ENCODE assay signal across 15 cellular contexts in the genomic region with DNA sequence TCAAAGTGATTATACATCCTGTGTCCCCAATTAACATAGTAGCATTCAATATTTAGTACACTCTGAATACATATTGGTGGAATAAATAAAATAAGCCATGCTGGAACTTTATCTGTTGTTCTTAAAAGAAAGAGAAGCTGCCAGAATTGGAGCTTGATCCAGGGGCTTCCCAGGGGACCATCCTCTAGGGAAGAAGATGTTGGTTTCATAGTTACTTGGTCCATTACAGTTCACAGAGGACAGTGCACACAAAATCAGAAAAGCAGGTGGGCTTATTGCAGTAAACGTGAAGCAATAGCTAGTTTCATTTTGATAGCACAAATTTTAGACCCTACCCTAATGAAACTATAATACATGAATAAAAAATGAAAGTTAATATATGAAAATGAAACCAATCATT.
A peak's percentile ranks its signal among the peaks of the same experiment; 100 is the strongest.
DNase-seq lines count a peak whose midpoint lies in the region; ATAC-seq and TF ChIP-seq lines count a peak whose summit lies in the region.
"Had no signal": no experiment of that assay in that cellular context is flagged by ENCODE, and none has a peak within 500 bp of the region (broad histone marks: within the 10 kb centered on the region; RNA-seq: fewer than 3 reads in every experiment).

No MANE protein-coding gene starts in this region.

- no peak for TF ChIP-seq POLR2A in vagina (IDR thresholded peaks at IDR 0.05)

- WGBS in right cardiac atrium = 35% methylated on average over 1 of the region's 1 CpG

- H3K4me1 Mint-ChIP-seq in natural killer cell treated with Interleukin-12 subunit alpha and Interleukin-12 subunit beta and Interleukin-15 and Interleukin-18, amount 100 ng/mL, for 72 hours (ENCODE audit: low read depth in 2 of 2) = peaks cover 21 to 63% of the 10 kb centered on the region in 2 donors
- peaks cover 0 to 5% of the 10 kb centered on the region in 2 donors for H3K4me1 Mint-ChIP-seq in natural killer cell
- peaks cover 57 to 77% (median 68%) of the 10 kb centered on the region in 3 donors for H3K4me1 Mint-ChIP-seq in naive B cell

- H3K36me3 ChIP-seq in SU-DHL-6 (ENCODE audit: low read length) = no peaks in the 10 kb centered on the region
- no peaks in the 10 kb centered on the region for H3K36me3 ChIP-seq in vagina
- H3K36me3 ChIP-seq: thyroid gland had no signal

- H4K20me1 ChIP-seq in SU-DHL-6 (ENCODE audit: low read depth, low read length) = no peaks in the 10 kb centered on the region

- H2AFZ ChIP-seq in SU-DHL-6 (ENCODE audit: low read depth, low read length, severe bottlenecking) = no peak overlapping the region

- H3K4me3 ChIP-seq in SU-DHL-6 (ENCODE audit: insufficient read depth, low read length, poor library complexity, severe bottlenecking) = peak overlapping the region; percentile 13
- H3K4me3 ChIP-seq in vagina = no peak overlapping the region
- H3K4me3 ChIP-seq in right cardiac atrium (ENCODE audit: low read length) = no peak overlapping the region
- H3K4me3 ChIP-seq: thyroid gland had no signal

- H3K4me3 Mint-ChIP-seq in natural killer cell treated with Interleukin-12 subunit alpha and Interleukin-12 subunit beta and Interleukin-15 and Interleukin-18, amount 100 ng/mL, for 72 hours = peak overlapping the region; percentile 3
- H3K4me3 Mint-ChIP-seq in natural killer cell (no peak overlapping the region), naive B cell (peak overlapping the region in 4 of 8 donors; percentile 12 to 59 (median 36))
- H3K4me3 Mint-ChIP-seq: activated CD4-positive, alpha-beta memory T cell treated with anti-CD3 and anti-CD28 coated beads for 36 hours had no signal

- H3K27me3 ChIP-seq in SU-DHL-6 (ENCODE audit: low read length) (no peaks in the 10 kb centered on the region), vagina (no peaks in the 10 kb centered on the region), right cardiac atrium (ENCODE audit: control insufficient read depth, insufficient read depth) (no peaks in the 10 kb centered on the region)
- H3K27me3 ChIP-seq: thyroid gland had no signal

- no peaks in the 10 kb centered on the region for H3K27me3 Mint-ChIP-seq in natural killer cell treated with Interleukin-12 subunit alpha and Interleukin-12 subunit beta and Interleukin-15 and Interleukin-18, amount 100 ng/mL, for 72 hours
- peaks cover 0 to 2% of the 10 kb centered on the region in 2 donors for H3K27me3 Mint-ChIP-seq in natural killer cell (ENCODE audit: low read depth in 2 of 2)
- no peaks in the 10 kb centered on the region for H3K27me3 Mint-ChIP-seq in naive B cell
- H3K27me3 Mint-ChIP-seq: activated CD4-positive, alpha-beta memory T cell treated with anti-CD3 and anti-CD28 coated beads for 36 hours had no signal

- TF ChIP-seq CTCF in natural killer cell (IDR thresholded peaks at IDR 0.05) (no peak), SU-DHL-6 (IDR thresholded peaks at IDR 0.05; ENCODE audit: insufficient read depth, low read length, poor library complexity, severe bottlenecking) (no peak), vagina (IDR thresholded peaks at IDR 0.05) (no peak)

- no peaks in the 10 kb centered on the region for H3K9me3 Mint-ChIP-seq in natural killer cell treated with Interleukin-12 subunit alpha and Interleukin-12 subunit beta and Interleukin-15 and Interleukin-18, amount 100 ng/mL, for 72 hours
- H3K9me3 Mint-ChIP-seq in natural killer cell (peaks cover 0 to 7% of the 10 kb centered on the region in 2 donors), naive B cell (no peaks in the 10 kb centered on the region)
- H3K9me3 Mint-ChIP-seq: activated CD4-positive, alpha-beta memory T cell treated with anti-CD3 and anti-CD28 coated beads for 36 hours had no signal

- no peak for DNase-seq in natural killer cell treated with Interleukin-12 subunit alpha and Interleukin-12 subunit beta and Interleukin-15 and Interleukin-18, amount 100 ng/mL, for 72 hours (ENCODE audit: low spot score)
- DNase-seq in natural killer cell = no peak
- DNase-seq in naive B cell = no peak
- DNase-seq in vagina (ENCODE audit: extremely low spot score in 2 of 2) = no peak
- no peak for DNase-seq in NCI-H1417 treated with DMSO at 0.1 percent for 48 hours (lab: John Stamatoyannopoulos, UW)
- no peak for DNase-seq in KG1 (lab: John Stamatoyannopoulos, UW)
- DNase-seq in right cardiac atrium = no peak
- DNase-seq: activated CD4-positive, alpha-beta memory T cell treated with anti-CD3 and anti-CD28 coated beads for 36 hours; aorta; cortex of kidney; erythroblast; head of caudate nucleus; kidney glomerular epithelial cell had no signal

- H3K9me3 ChIP-seq in SU-DHL-6 (ENCODE audit: insufficient read depth, low read length) = no peaks in the 10 kb centered on the region
- H3K9me3 ChIP-seq in vagina = no peaks in the 10 kb centered on the region
- no peaks in the 10 kb centered on the region for H3K9me3 ChIP-seq in right cardiac atrium (ENCODE audit: control insufficient read depth, low read length)
- H3K9me3 ChIP-seq: thyroid gland had no signal

- H3K27ac Mint-ChIP-seq in natural killer cell treated with Interleukin-12 subunit alpha and Interleukin-12 subunit beta and Interleukin-15 and Interleukin-18, amount 100 ng/mL, for 72 hours = no peak overlapping the region
- H3K27ac Mint-ChIP-seq in natural killer cell (no peak overlapping the region), naive B cell (peak overlapping the region in 5 of 6 donors; percentile 90 to 100 (median 99))
- H3K27ac Mint-ChIP-seq: activated CD4-positive, alpha-beta memory T cell treated with anti-CD3 and anti-CD28 coated beads for 36 hours had no signal

- H3K4me2 ChIP-seq in SU-DHL-6 (ENCODE audit: low read depth, low read length, poor library complexity, severe bottlenecking) = peak overlapping the region; percentile 72

- H3K9me2 ChIP-seq in SU-DHL-6 (replicated peaks; ENCODE audit: insufficient read depth, low read length) = no peaks in the 10 kb centered on the region

- intact Hi-C loops in natural killer cell (cut with micrococcal nuclease) = no loop called here
- intact Hi-C loops in vagina (cut with DNase I) = no loop called here
- intact Hi-C loops in right cardiac atrium (cut with DNase I) = no loop called here

- H3K27ac ChIP-seq in SU-DHL-6 (ENCODE audit: low read depth, low read length) (peak overlapping the region; percentile 89), vagina (peak overlapping the region; percentile 27), right cardiac atrium (ENCODE audit: low read length) (no peak overlapping the region)
- H3K27ac ChIP-seq: thyroid gland had no signal

- peaks cover 43% of the 10 kb centered on the region for H3K4me1 ChIP-seq in vagina
- H3K4me1 ChIP-seq in right cardiac atrium (ENCODE audit: control insufficient read depth, insufficient read depth, low read length) = peaks cover 3% of the 10 kb centered on the region

- H3K9ac ChIP-seq in SU-DHL-6 (ENCODE audit: low read length) = no peak overlapping the region

- H3K79me2 ChIP-seq in SU-DHL-6 (ENCODE audit: insufficient read depth, low read length) = no peaks in the 10 kb centered on the region

- peaks cover 18% of the 10 kb centered on the region for H3F3A ChIP-seq in SU-DHL-6 (ENCODE audit: insufficient read depth)

- no peaks in the 10 kb centered on the region for H3K36me3 Mint-ChIP-seq in natural killer cell treated with Interleukin-12 subunit alpha and Interleukin-12 subunit beta and Interleukin-15 and Interleukin-18, amount 100 ng/mL, for 72 hours
- H3K36me3 Mint-ChIP-seq in natural killer cell (no peaks in the 10 kb centered on the region), naive B cell (no peaks in the 10 kb centered on the region)
- H3K36me3 Mint-ChIP-seq: activated CD4-positive, alpha-beta memory T cell treated with anti-CD3 and anti-CD28 coated beads for 36 hours had no signal

- no peak for ATAC-seq in natural killer cell treated with Interleukin-12 subunit alpha and Interleukin-12 subunit beta and Interleukin-15 and Interleukin-18, amount 100 ng/mL, for 72 hours
- no peak for ATAC-seq in natural killer cell
- no peak for ATAC-seq in naive B cell (ENCODE audit: low read depth in 2 of 2)
- ATAC-seq in right cardiac atrium = no peak

Comparison
In these comparisons a context has a peak if more than half of its experiments do, and no peak if none do; other contexts are left out.
1. H3K27ac Mint-ChIP-seq: peak in naive B cell (5 of 6); none in natural killer cell treated with Interleukin-12 subunit alpha and Interleukin-12 subunit beta and Interleukin-15 and Interleukin-18, amount 100 ng/mL, for 72 hours (0 of 2) and natural killer cell (0 of 2).